Comparison of ENCODE assay signal across 19 cellular contexts in genomic region chr1:14629363-14629762, GRCh38. TPM values are rescaled to one million over a fixed set of nuclear protein-coding genes. Genes with fewer than 3 reads are reported as not detected.
DNase-seq lines count a peak whose midpoint lies in the region; ATAC-seq and TF ChIP-seq lines count a peak whose summit lies in the region.
"Had no signal": no experiment of that assay in that cellular context is flagged by ENCODE, and none has a peak within 500 bp of the region (broad histone marks: within the 10 kb centered on the region; RNA-seq: fewer than 3 reads in every experiment).

No MANE protein-coding gene starts in this region.

- H3K4me3 Mint-ChIP-seq in Calu3 (ENCODE audit: low read depth, unreplicated experiment), result no peak overlapping the region
- H3K4me3 Mint-ChIP-seq: B cell; CD4-positive, alpha-beta memory T cell; CD8-positive, alpha-beta memory T cell had no signal

- no peaks in the 10 kb centered on the region for H4K20me1 ChIP-seq in mammary epithelial cell (ENCODE audit: insufficient read depth, low read length)
- H4K20me1 ChIP-seq: BLaER1 treated with 17β-estradiol and CSF1 and Interleukin-3, amounts not matched to agents 10 nM and 100 nM had no signal

- H4K5ac ChIP-seq in mesendoderm (ENCODE audit: low read length), result no peak overlapping the region

- WGBS in mammary epithelial cell (ENCODE audit: low coverage, missing lambda C conversion rate), result 82% methylated on average over 10 of the region's 11 CpGs
- WGBS in mesendoderm (ENCODE audit: extremely low coverage, insufficient coverage, low lambda C conversion rate), result no CpG with 5 or more reads among the region's 11 CpGs
- no CpG with 5 or more reads among the region's 11 CpGs for WGBS in neuronal stem cell (ENCODE audit: extremely low coverage in 2 of 2, insufficient read length in 2 of 2, insufficient replicate concordance in 1 of 2), 2 donors

- no peaks in the 10 kb centered on the region for H3K79me2 ChIP-seq in mammary epithelial cell (ENCODE audit: insufficient read depth, low read length)
- peaks cover 18% of the 10 kb centered on the region for H3K79me2 ChIP-seq in mesendoderm (ENCODE audit: control insufficient read depth, insufficient read depth, low read length)

- no peaks in the 10 kb centered on the region for H3K4me1 Mint-ChIP-seq in Calu3 (ENCODE audit: low read depth, unreplicated experiment)
- H3K4me1 Mint-ChIP-seq: B cell; CD4-positive, alpha-beta memory T cell; CD8-positive, alpha-beta memory T cell had no signal

- no peak overlapping the region for H3K4me3 ChIP-seq in breast epithelium
- no peak overlapping the region for H3K4me3 ChIP-seq in mammary epithelial cell (replicated peaks in 1 of 3; ENCODE audit: insufficient read depth in 1 of 3, low read depth in 2 of 3, low read length in 3 of 3)
- no peak overlapping the region for H3K4me3 ChIP-seq in mesendoderm (ENCODE audit: low read length)
- no peak overlapping the region for H3K4me3 ChIP-seq in neuronal stem cell (ENCODE audit: low read length in 2 of 2)
- H3K4me3 ChIP-seq: A549; BLaER1 treated with 17β-estradiol and CSF1 and Interleukin-3, amounts not matched to agents 10 nM and 100 nM had no signal

- peak overlapping the region; percentile 3 for H3K56ac ChIP-seq in mesendoderm (ENCODE audit: low read length)

- H3K18ac ChIP-seq in mesendoderm (ENCODE audit: low read length) (no peak overlapping the region), neuronal stem cell (ENCODE audit: low read length) (peak overlapping the region; percentile 55)

- no peak overlapping the region for H3K4me2 ChIP-seq in mammary epithelial cell (ENCODE audit: insufficient read depth, low read depth, low read length)
- no peak overlapping the region for H3K4me2 ChIP-seq in mesendoderm (ENCODE audit: low read length)
- no peak overlapping the region for H3K4me2 ChIP-seq in neuronal stem cell (ENCODE audit: insufficient read depth, low read length, poor library complexity, severe bottlenecking)
- H3K4me2 ChIP-seq: A549; BLaER1 treated with 17β-estradiol and CSF1 and Interleukin-3, amounts not matched to agents 10 nM and 100 nM had no signal

- H3K23ac ChIP-seq in mesendoderm (ENCODE audit: low read length), result no peak overlapping the region
- no peak overlapping the region for H3K23ac ChIP-seq in neuronal stem cell (ENCODE audit: low read depth, low read length, poor library complexity)

- H3K9ac ChIP-seq in mammary epithelial cell (ENCODE audit: insufficient read depth, low read length) (no peak overlapping the region), mesendoderm (ENCODE audit: low read length) (no peak overlapping the region), neuronal stem cell (ENCODE audit: low read depth, low read length, poor library complexity) (no peak overlapping the region)
- H3K9ac ChIP-seq: BLaER1 treated with 17β-estradiol and CSF1 and Interleukin-3, amounts not matched to agents 10 nM and 100 nM had no signal

- no peaks in the 10 kb centered on the region for H3K36me3 ChIP-seq in breast epithelium
- H3K36me3 ChIP-seq in mammary epithelial cell (ENCODE audit: insufficient read depth, low read length), result no peaks in the 10 kb centered on the region
- no peaks in the 10 kb centered on the region for H3K36me3 ChIP-seq in mesendoderm (ENCODE audit: control insufficient read depth, insufficient read depth, low read length)
- peaks cover 0 to 64% of the 10 kb centered on the region in 2 donors for H3K36me3 ChIP-seq in neuronal stem cell (replicated peaks in 1 of 2; ENCODE audit: control insufficient read depth in 2 of 2, insufficient read depth in 2 of 2, low read length in 2 of 2)
- H3K36me3 ChIP-seq: BLaER1 treated with 17β-estradiol and CSF1 and Interleukin-3, amounts not matched to agents 10 nM and 100 nM had no signal

- H3K27me3 ChIP-seq in breast epithelium (no peaks in the 10 kb centered on the region), mammary epithelial cell (ENCODE audit: insufficient read depth, low read length) (no peaks in the 10 kb centered on the region), mesendoderm (ENCODE audit: insufficient read depth, low read length, poor library complexity) (no peaks in the 10 kb centered on the region), neuronal stem cell (ENCODE audit: control insufficient read depth in 3 of 3, insufficient read depth in 3 of 3, low read depth in 1 of 3, low read length in 3 of 3) (no peaks in the 10 kb centered on the region)
- H3K27me3 ChIP-seq: BLaER1 treated with 17β-estradiol and CSF1 and Interleukin-3, amounts not matched to agents 10 nM and 100 nM had no signal

- no peak overlapping the region for H2BK5ac ChIP-seq in mesendoderm (ENCODE audit: low read length)
- no peak overlapping the region for H2BK5ac ChIP-seq in neuronal stem cell (ENCODE audit: low read length)

- no peak overlapping the region for H3K4ac ChIP-seq in mesendoderm (ENCODE audit: low read depth, low read length)
- no peak overlapping the region for H3K4ac ChIP-seq in neuronal stem cell (ENCODE audit: low read length)

- ATAC-seq in HG03460 (IDR thresholded peaks at IDR 0.05; ENCODE audit: unreplicated experiment), result no peak
- ATAC-seq: A549 had no signal

- H3K27ac Mint-ChIP-seq in Calu3 (ENCODE audit: unreplicated experiment), result no peak overlapping the region
- H3K27ac Mint-ChIP-seq: B cell; CD4-positive, alpha-beta memory T cell; CD8-positive, alpha-beta memory T cell had no signal

- no peak for TF ChIP-seq POLR2A in breast epithelium (IDR thresholded peaks at IDR 0.05)

- no peak overlapping the region for H4K91ac ChIP-seq in neuronal stem cell (ENCODE audit: low read depth, low read length, poor library complexity)

- CTCF ChIA-PET in mammary epithelial cell (lab: Charles Lee; ENCODE audit: low non-redundant PET), result no interaction called here
- CTCF ChIA-PET in Calu3 (lab: Charles Lee), result no interaction called here

- H3K4me1 ChIP-seq in breast epithelium, result no peaks in the 10 kb centered on the region
- H3K4me1 ChIP-seq in mammary epithelial cell (ENCODE audit: insufficient read depth, low read length), result peaks cover 17% of the 10 kb centered on the region
- H3K4me1 ChIP-seq in mesendoderm (ENCODE audit: control insufficient read depth, low read depth, low read length), result peaks cover 13% of the 10 kb centered on the region
- peaks cover 27 to 28% of the 10 kb centered on the region in 2 donors for H3K4me1 ChIP-seq in neuronal stem cell (ENCODE audit: control insufficient read depth in 2 of 2, insufficient read depth in 1 of 2, low read depth in 1 of 2, low read length in 2 of 2)
- H3K4me1 ChIP-seq: A549 had no signal

- no peak overlapping the region for H2BK12ac ChIP-seq in neuronal stem cell (ENCODE audit: low read length)

- H2AK5ac ChIP-seq in mesendoderm (ENCODE audit: low read length) (peak overlapping the region; percentile 48), neuronal stem cell (ENCODE audit: low read depth, low read length) (peak overlapping the region; percentile 20)

- intact Hi-C loops in breast epithelium (cut with DNase I; ENCODE audit: low total_unique reads) (no loop called here), mammary epithelial cell (cut with micrococcal nuclease) (no loop called here), posterior vena cava (cut with DNase I) (no loop called here), Calu3 (cut with micrococcal nuclease; ENCODE audit: unreplicated experiment) (no loop called here)

- H2BK120ac ChIP-seq in mesendoderm (ENCODE audit: low read depth, low read length), result no peak overlapping the region
- no peak overlapping the region for H2BK120ac ChIP-seq in neuronal stem cell (ENCODE audit: low read depth, low read length)

- BruUV-seq in mammary epithelial cell (replicated peaks; lab: Mats Ljungman, UMichigan), result no TSS peak
- no TSS peak for BruUV-seq in Calu3 (replicated peaks; lab: Mats Ljungman, UMichigan)

- H2BK15ac ChIP-seq in mesendoderm (replicated peaks; ENCODE audit: low read depth) (no peak overlapping the region), neuronal stem cell (ENCODE audit: low read length) (peak overlapping the region; percentile 13)

- H3K14ac ChIP-seq in neuronal stem cell (ENCODE audit: low read length), result no peak overlapping the region

- H4K8ac ChIP-seq in mesendoderm (ENCODE audit: low read depth, low read length) (no peak overlapping the region), neuronal stem cell (ENCODE audit: low read depth, low read length) (no peak overlapping the region)

- no peaks in the 10 kb centered on the region for H3K9me3 Mint-ChIP-seq in Calu3 (ENCODE audit: low read depth, unreplicated experiment)
- H3K9me3 Mint-ChIP-seq: CD4-positive, alpha-beta memory T cell; CD8-positive, alpha-beta memory T cell had no signal

- no peak overlapping the region for H2AFZ ChIP-seq in mammary epithelial cell (ENCODE audit: low read depth, low read length)
- H2AFZ ChIP-seq in neuronal stem cell (ENCODE audit: low read length), result no peak overlapping the region

- no peak for DNase-seq in breast epithelium (ENCODE audit: low spot score in 2 of 2)
- DNase-seq in mammary epithelial cell, result no peak
- DNase-seq in mesendoderm, result no peak
- DNase-seq in neuronal stem cell (ENCODE audit: low spot score), result no peak
- peak; percentile 58 for DNase-seq in posterior vena cava (ENCODE audit: low spot score)
- DNase-seq in Calu3, result no peak
- DNase-seq in NCI-H1417 treated with DMSO at 0.1 percent for 48 hours (lab: John Stamatoyannopoulos, UW), result no peak
- DNase-seq: AML-193; CD4-positive, alpha-beta memory T cell; CD8-positive, alpha-beta memory T cell; COR-L47; DMS79 treated with DMSO at 0.1 percent for 48 hours; GF-D8 had no signal

- dilution Hi-C loops in mammary epithelial cell (cut with HindIII; ENCODE audit: low sequenced_read_pairs), result loop anchor here (5.0 kb wide), 1 partner anchor 43 kb away; no protein-coding TSS in a partner anchor

- H3K27ac ChIP-seq in breast epithelium (peak overlapping the region; percentile 15 to 55), mammary epithelial cell (ENCODE audit: insufficient read depth, low read depth, low read length) (no peak overlapping the region), mesendoderm (ENCODE audit: low read depth, low read length) (no peak overlapping the region), neuronal stem cell (replicated peaks; ENCODE audit: low read length) (no peak overlapping the region)
- H3K27ac ChIP-seq: 22Rv1; A549; BLaER1 treated with 17β-estradiol and CSF1 and Interleukin-3, amounts not matched to agents 10 nM and 100 nM; C4-2B had no signal

- in situ Hi-C loops in mammary epithelial cell (cut with MboI; ENCODE audit: low sequenced_read_pairs in 2 of 2), result no loop called here

- H3K36me3 Mint-ChIP-seq in Calu3 (ENCODE audit: insufficient read depth, unreplicated experiment), result no peaks in the 10 kb centered on the region
- H3K36me3 Mint-ChIP-seq: CD4-positive, alpha-beta memory T cell; CD8-positive, alpha-beta memory T cell had no signal

- no peaks in the 10 kb centered on the region for H3K27me3 Mint-ChIP-seq in Calu3 (ENCODE audit: unreplicated experiment)
- H3K27me3 Mint-ChIP-seq: CD4-positive, alpha-beta memory T cell; CD8-positive, alpha-beta memory T cell had no signal

- no peaks in the 10 kb centered on the region for H3K9me3 ChIP-seq in breast epithelium
- no peaks in the 10 kb centered on the region for H3K9me3 ChIP-seq in mammary epithelial cell (replicated peaks; ENCODE audit: insufficient read depth, low read length)
- no peaks in the 10 kb centered on the region for H3K9me3 ChIP-seq in neuronal stem cell (replicated peaks in 1 of 2; ENCODE audit: control insufficient read depth in 2 of 2, insufficient read depth in 1 of 2, low read depth in 1 of 2, low read length in 2 of 2)
- H3K9me3 ChIP-seq: A549; BLaER1 treated with 17β-estradiol and CSF1 and Interleukin-3, amounts not matched to agents 10 nM and 100 nM had no signal

- TF ChIP-seq CTCF in breast epithelium (IDR thresholded peaks at IDR 0.05) (no peak), mammary epithelial cell (conservative IDR thresholded peaks at IDR 0.05 in 1 of 2, IDR thresholded peaks at IDR 0.05 in 1 of 2; ENCODE audit: extremely low read depth in 1 of 2, insufficient read depth in 1 of 2, low read depth in 1 of 2, low read length in 2 of 2) (no peak), Calu3 (IDR thresholded peaks at IDR 0.05; ENCODE audit: unreplicated experiment) (no peak)

- H3K79me1 ChIP-seq in mesendoderm (ENCODE audit: low read length) (peaks cover 22% of the 10 kb centered on the region), neuronal stem cell (ENCODE audit: low read depth, low read length) (no peaks in the 10 kb centered on the region)

RNA-seq across cellular contexts. Expression of gene KAZN, which starts 30.9 kb away (rescaled TPM):
- total RNA-seq in breast epithelium (10 to 100 TPM; 12.2 to 16.4 (median 16.2) TPM), mammary epithelial cell (10 to 100 TPM; 13.8 to 17.6 TPM), posterior vena cava (10 to 100 TPM in 1 of 2 donors, 1 to 10 TPM in 1; 6.2 to 10.8 TPM), Calu3 (2022) (3.6 and 5.9 TPM in 2 replicates)
- 3.1 TPM for polyA plus RNA-seq in mammary epithelial cell
- 12.9 TPM for polyA minus RNA-seq in mammary epithelial cell
- polyA plus RNA-seq in mesendoderm (2013, experiment 1 of 2), result 10.8 TPM
- polyA plus RNA-seq in mesendoderm (2013, experiment 2 of 2), result 10.6 TPM
- polyA plus RNA-seq in neuronal stem cell (2013, experiment 1 of 2), result 10.4 TPM
- polyA plus RNA-seq in neuronal stem cell (2013, experiment 2 of 2), result 11.4 TPM

Comparison
In these comparisons a context has a peak if more than half of its experiments do, and no peak if none do; other contexts are left out.
1. H3K27ac ChIP-seq: peak in breast epithelium (2 of 2); none in mammary epithelial cell (single experiment), mesendoderm (single experiment) and neuronal stem cell (single experiment).